8 cellular contexts compared by ENCODE assay signal in genomic region chr1:150563340-150564038, GRCh38. TPM values are rescaled to one million over a fixed set of nuclear protein-coding genes. Genes with fewer than 3 reads are reported as not detected.
A peak's percentile ranks its signal among the peaks of the same experiment; 100 is the strongest.
DNase-seq lines count a peak whose midpoint lies in the region; ATAC-seq and TF ChIP-seq lines count a peak whose summit lies in the region.

No MANE protein-coding gene starts in this region.

- no peaks in the 10 kb centered on the region for H4K20me1 ChIP-seq in mammary epithelial cell (ENCODE audit: insufficient read depth, low read length)

- H3K79me2 ChIP-seq in mammary epithelial cell (ENCODE audit: insufficient read depth, low read length) = peaks cover 46% of the 10 kb centered on the region

- in situ Hi-C loops in mammary epithelial cell (cut with MboI; ENCODE audit: low sequenced_read_pairs in 2 of 2) = loop anchor here in 1 of 2 donors (5.0 kb wide), 1 partner anchor 244 kb away; the partner anchor contains the start of gene CTSK

- intact Hi-C loops in CD4-positive, alpha-beta T cell (cut with DNase I, micrococcal nuclease) = loop anchor here (1.0 to 5.0 kb wide), 5 partner anchors 10 to 434 kb away; partner anchors contain the start of gene GOLPH3L (in 1 of the 2)
- intact Hi-C loops in mammary epithelial cell (cut with micrococcal nuclease) = loop anchor here (5.0 kb wide), 1 partner anchor 314 kb away; the partner anchor contains the start of gene ARNT

- POLR2A ChIA-PET in CD4-positive, alpha-beta T cell (lab: Charles Lee) = interaction anchor here (0.6 to 14.5 kb wide), 22 partner anchors 11 to 718 kb away, joined by 3 to 1538 read pairs (median 6); partner anchors contain the start of genes ADAMTSL4, ENSA, GOLPH3L and MCL1

- peaks cover 23% of the 10 kb centered on the region for H3K4me1 ChIP-seq in NT2/D1 (ENCODE audit: insufficient read depth, insufficient read length)
- peaks cover 83% of the 10 kb centered on the region for H3K4me1 ChIP-seq in mammary epithelial cell (ENCODE audit: insufficient read depth, low read length)
- peaks cover 7% of the 10 kb centered on the region for H3K4me1 ChIP-seq in urinary bladder (ENCODE audit: insufficient read depth)

- peak overlapping the region; percentile 98 for H3K27ac Mint-ChIP-seq in CD4-positive, alpha-beta T cell

- H3K4me3 ChIP-seq in NT2/D1 (ENCODE audit: insufficient read length, low read depth) (no peak overlapping the region), mammary epithelial cell (replicated peaks in 1 of 3; ENCODE audit: insufficient read depth in 1 of 3, low read depth in 2 of 3, low read length in 3 of 3) (no peak overlapping the region), urinary bladder (ENCODE audit: low read depth, low read length) (no peak overlapping the region)

- no TSS peak for BruUV-seq in mammary epithelial cell (replicated peaks; lab: Mats Ljungman, UMichigan)

- H2AFZ ChIP-seq in mammary epithelial cell (ENCODE audit: low read depth, low read length) = no peak overlapping the region

- H3K27me3 Mint-ChIP-seq in CD4-positive, alpha-beta T cell = no peaks in the 10 kb centered on the region

- WGBS in mammary epithelial cell (ENCODE audit: low coverage, missing lambda C conversion rate) = 18% methylated on average over 4 of the region's 4 CpGs
- 28% methylated on average over 4 of the region's 4 CpGs for WGBS in urinary bladder

- peaks cover 36% of the 10 kb centered on the region for H3K36me3 Mint-ChIP-seq in CD4-positive, alpha-beta T cell (ENCODE audit: low read depth)

- H3K4me1 Mint-ChIP-seq in CD4-positive, alpha-beta T cell (ENCODE audit: low read depth) = peaks cover 78% of the 10 kb centered on the region

- H3K27me3 ChIP-seq in CD4-positive, alpha-beta T cell (ENCODE audit: control insufficient read depth, insufficient read depth, low read length) = no peaks in the 10 kb centered on the region
- H3K27me3 ChIP-seq in NT2/D1 (ENCODE audit: insufficient read depth, insufficient read length) (no peaks in the 10 kb centered on the region), mammary epithelial cell (ENCODE audit: insufficient read depth, low read length) (no peaks in the 10 kb centered on the region)

- DNase-seq in CD4-positive, alpha-beta T cell = peak in 7 of 10 experiments; percentile 40 to 60 (median 46)
- DNase-seq in NT2/D1 (ENCODE audit: low read depth, low spot score) = no peak
- peak; percentile 54 for DNase-seq in mammary epithelial cell
- DNase-seq in lung microvascular endothelial cell (ENCODE audit: low read depth in 2 of 2) = peak; percentile 48 to 59
- no peak for DNase-seq in DMS114 treated with DMSO at 0.1 percent for 48 hours (lab: John Stamatoyannopoulos, UW; ENCODE audit: unreplicated experiment)

- CTCF ChIA-PET in CD4-positive, alpha-beta T cell (lab: Charles Lee) = interaction anchor here (1.1 to 6.4 kb wide), 3 partner anchors 12 to 57 kb away, joined by 5 to 183 read pairs (median 131); partner anchors contain the start of gene MCL1
- CTCF ChIA-PET in mammary epithelial cell (lab: Charles Lee; ENCODE audit: low non-redundant PET) = interaction anchor here (0.6 kb wide), 1 partner anchor 11 kb away, joined by 6 read pairs; no protein-coding TSS in a partner anchor

- H3K4me2 ChIP-seq in mammary epithelial cell (ENCODE audit: insufficient read depth, low read depth, low read length) = peak overlapping the region; percentile 37

- peak overlapping the region; percentile 97 for H3K27ac ChIP-seq in CD4-positive, alpha-beta T cell (ENCODE audit: low read depth, low read length)
- H3K27ac ChIP-seq in mammary epithelial cell (ENCODE audit: insufficient read depth, low read depth, low read length) (peak overlapping the region; percentile 99), urinary bladder (ENCODE audit: low read depth) (peak overlapping the region; percentile 99)

- H3K4me3 Mint-ChIP-seq in CD4-positive, alpha-beta T cell = peak overlapping the region; percentile 96

- no peaks in the 10 kb centered on the region for H3K9me3 Mint-ChIP-seq in CD4-positive, alpha-beta T cell

- H3K9ac ChIP-seq in NT2/D1 (ENCODE audit: insufficient read length, low read depth) = peak overlapping the region; percentile 98
- H3K9ac ChIP-seq in mammary epithelial cell (ENCODE audit: insufficient read depth, low read length) = peak overlapping the region; percentile 11

- peak; percentile 20 for TF ChIP-seq CTCF in CD4-positive, alpha-beta T cell (IDR thresholded peaks at IDR 0.05)
- no peak for TF ChIP-seq CTCF in mammary epithelial cell (conservative IDR thresholded peaks at IDR 0.05 in 1 of 2, IDR thresholded peaks at IDR 0.05 in 1 of 2; ENCODE audit: extremely low read depth in 1 of 2, insufficient read depth in 1 of 2, low read depth in 1 of 2, low read length in 2 of 2)

- ATAC-seq in CD4-positive, alpha-beta T cell (ENCODE audit: poor library complexity) = peak; percentile 56
- ATAC-seq in GM21526 (IDR thresholded peaks at IDR 0.05; ENCODE audit: low FRiP score, unreplicated experiment) = peak; percentile 19
- no peak for ATAC-seq in HG03457 (IDR thresholded peaks at IDR 0.05; ENCODE audit: unreplicated experiment)

- H3K36me3 ChIP-seq in NT2/D1 (ENCODE audit: insufficient read depth, insufficient read length, low read length) (peaks cover 34% of the 10 kb centered on the region), mammary epithelial cell (ENCODE audit: insufficient read depth, low read length) (no peaks in the 10 kb centered on the region), urinary bladder (ENCODE audit: insufficient read depth) (no peaks in the 10 kb centered on the region)

- dilution Hi-C loops in mammary epithelial cell (cut with HindIII; ENCODE audit: low sequenced_read_pairs) = no loop called here

- no peaks in the 10 kb centered on the region for H3K9me3 ChIP-seq in CD4-positive, alpha-beta T cell (ENCODE audit: control insufficient read depth, low read length)
- H3K9me3 ChIP-seq in NT2/D1 (ENCODE audit: insufficient read depth, low read length) (no peaks in the 10 kb centered on the region), mammary epithelial cell (replicated peaks; ENCODE audit: insufficient read depth, low read length) (no peaks in the 10 kb centered on the region)

RNA-seq across cellular contexts. Expression of gene ADAMTSL4, which starts 14.3 kb away (rescaled TPM):
- total RNA-seq in CD4-positive, alpha-beta T cell = under 1 TPM; 0.16 to 0.22 TPM
- total RNA-seq in mammary epithelial cell = 10 to 100 TPM in 1 of 2 donors, 1 to 10 TPM in 1; 2.9 to 98.0 TPM
- 4.8 TPM for polyA plus RNA-seq in mammary epithelial cell
- 5.1 TPM for polyA minus RNA-seq in mammary epithelial cell
- 0.20 and 0.22 TPM in 2 replicates for total RNA-seq in lung microvascular endothelial cell
- total RNA-seq in urinary bladder = 35.5 TPM
- 144 TPM for polyA plus RNA-seq in urinary bladder

RNA-seq across cellular contexts. Expression of gene MCL1, which starts 15.9 kb away (rescaled TPM):
- total RNA-seq in CD4-positive, alpha-beta T cell = 100 to 1,000 TPM; 737 to 747 TPM
- total RNA-seq in mammary epithelial cell (100 to 1,000 TPM; 289 to 455 TPM), lung microvascular endothelial cell (114 and 208 TPM in 2 replicates), urinary bladder (160 TPM)
- polyA plus RNA-seq in mammary epithelial cell (126 TPM), urinary bladder (225 TPM)
- 272 TPM for polyA minus RNA-seq in mammary epithelial cell

RNA-seq across cellular contexts. Expression of gene FALEC, which starts 47.9 kb away (rescaled TPM):
- total RNA-seq in CD4-positive, alpha-beta T cell = not detected
- total RNA-seq in mammary epithelial cell = not detected
- polyA plus RNA-seq in mammary epithelial cell = not detected
- polyA minus RNA-seq in mammary epithelial cell = not detected
- not detected in 2 replicates for total RNA-seq in lung microvascular endothelial cell
- not detected for total RNA-seq in urinary bladder
- 0.47 TPM for polyA plus RNA-seq in urinary bladder

RNA-seq across cellular contexts. Expression of gene ECM1, which starts 55.6 kb away (rescaled TPM):
- under 1 TPM in 1 of 2 experiments, not detected in 1; 0.31 TPM for total RNA-seq in CD4-positive, alpha-beta T cell
- total RNA-seq in mammary epithelial cell (10 to 100 TPM; 12.5 to 16.2 TPM), lung microvascular endothelial cell (under 0.01 TPM in 2 replicates), urinary bladder (8.7 TPM)
- polyA plus RNA-seq in mammary epithelial cell (11.7 TPM), urinary bladder (40.8 TPM)
- 13.3 TPM for polyA minus RNA-seq in mammary epithelial cell

Comparison
In these comparisons a context has a peak if more than half of its experiments do, and no peak if none do; other contexts are left out.
1. DNase-seq: peak in CD4-positive, alpha-beta T cell (7 of 10), mammary epithelial cell (single experiment) and lung microvascular endothelial cell (2 of 2); none in NT2/D1 (single experiment) and DMS114 treated with DMSO at 0.1 percent for 48 hours (single experiment).
2. Peak in every context shown above with its lines, with median percentiles within 50 percentile points of each other: H3K27ac ChIP-seq.